Comparison of ENCODE assay signal across 18 cellular contexts in the genomic region with DNA sequence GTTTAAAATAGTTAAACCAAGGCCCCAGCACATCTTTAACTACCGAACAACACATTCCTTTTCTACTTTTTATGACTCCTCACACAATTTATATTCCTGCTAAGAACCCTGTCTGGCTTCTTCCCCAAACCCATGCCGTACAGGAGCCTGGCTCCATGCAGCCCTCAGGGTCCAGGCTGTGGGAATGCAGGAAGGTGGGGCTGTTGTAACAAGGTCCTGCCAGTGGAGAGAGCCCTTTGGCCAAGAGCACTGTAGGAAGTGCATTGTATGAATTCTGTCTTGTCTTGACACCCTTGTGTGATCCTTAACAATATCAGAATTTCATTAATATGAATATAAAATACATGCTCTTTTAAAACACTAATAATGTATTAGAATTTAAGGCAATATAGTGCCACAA.
DNase-seq lines count a peak whose midpoint lies in the region; ATAC-seq and TF ChIP-seq lines count a peak whose summit lies in the region.
"Had no signal": no experiment of that assay in that cellular context is flagged by ENCODE, and none has a peak within 500 bp of the region (broad histone marks: within the 10 kb centered on the region; RNA-seq: fewer than 3 reads in every experiment).

No MANE protein-coding gene starts in this region.

- H3K4me1 ChIP-seq in MM.1S (ENCODE audit: low read length), result no peaks in the 10 kb centered on the region
- H3K4me1 ChIP-seq: left lung, testis had no signal

- no peaks in the 10 kb centered on the region for H3F3A ChIP-seq in MM.1S (ENCODE audit: insufficient read depth, low read length)

- no peaks in the 10 kb centered on the region for H4K20me1 ChIP-seq in MM.1S (ENCODE audit: insufficient read depth, low read length)

- intact Hi-C loops in sciatic nerve (cut with DNase I), result no loop called here

- H3K4me3 ChIP-seq in epithelial cell of proximal tubule (ENCODE audit: low read depth, low read length), result no peak overlapping the region
- H3K4me3 ChIP-seq in MM.1S (ENCODE audit: low read length), result no peak overlapping the region
- H3K4me3 ChIP-seq: left lung, mucosa of descending colon, testis had no signal

- no peaks in the 10 kb centered on the region for H3K9me2 ChIP-seq in MM.1S (replicated peaks; ENCODE audit: insufficient read depth, low read length)

- no peak for ATAC-seq in sciatic nerve
- ATAC-seq: left lung, mucosa of descending colon had no signal

- no peaks in the 10 kb centered on the region for H3K79me2 ChIP-seq in MM.1S (ENCODE audit: low read length)

- H3K36me3 ChIP-seq in MM.1S (replicated peaks; ENCODE audit: insufficient read depth, low read length), result no peaks in the 10 kb centered on the region
- H3K36me3 ChIP-seq: left lung, neutrophil had no signal

- TF ChIP-seq CTCF in epithelial cell of proximal tubule (conservative IDR thresholded peaks at IDR 0.05; ENCODE audit: low read depth, low read length) (peak; percentile 8), MM.1S (IDR thresholded peaks at IDR 0.05; ENCODE audit: low read length) (no peak)

- no peak overlapping the region for H3K4me2 ChIP-seq in MM.1S (ENCODE audit: low read depth, low read length)

- H3K9me3 ChIP-seq in MM.1S (replicated peaks; ENCODE audit: insufficient read depth, low read length), result no peaks in the 10 kb centered on the region
- H3K9me3 ChIP-seq: left lung, mucosa of descending colon, neutrophil, testis had no signal

- H2AFZ ChIP-seq in MM.1S (ENCODE audit: low read length), result no peak overlapping the region

- no peaks in the 10 kb centered on the region for H3K27me3 ChIP-seq in MM.1S (replicated peaks; ENCODE audit: insufficient read depth, low read length)
- H3K27me3 ChIP-seq: left lung, neutrophil, testis had no signal

- H3K27ac ChIP-seq in MM.1S (ENCODE audit: low read length), result no peak overlapping the region
- H3K27ac ChIP-seq: left lung, neutrophil, testis had no signal

- no peak overlapping the region for H3K9ac ChIP-seq in MM.1S (ENCODE audit: low read length)

- DNase-seq in NCI-H82 (lab: John Stamatoyannopoulos, UW) (peak; percentile 16), NCI-H82 treated with DMSO at 0.1 percent for 48 hours (lab: John Stamatoyannopoulos, UW; ENCODE audit: unreplicated experiment) (no peak), NCI-H526 treated with DMSO at 0.1 percent for 48 hours (lab: John Stamatoyannopoulos, UW) (peak; percentile 81), epithelial cell of proximal tubule (ENCODE audit: low read depth) (no peak), 8988T (no peak), MM.1S (no peak), activated gamma-delta T cell (lab: John Stamatoyannopoulos, UW) (no peak), sciatic nerve (ENCODE audit: low spot score) (no peak)
- DNase-seq: activated naive CD4-positive, alpha-beta T cell treated with Interleukin-2 at 50 U/mL for 16 hours; aorta; CD8-positive, alpha-beta memory T cell; foreskin melanocyte; left lung; mucosa of descending colon; NCI-H1417 treated with DMSO at 0.1 percent for 48 hours; SW 1271; testis had no signal

Comparison
In these comparisons a context has a peak if more than half of its experiments do, and no peak if none do; other contexts are left out.
1. DNase-seq: peak in NCI-H82 (single experiment) and NCI-H526 treated with DMSO at 0.1 percent for 48 hours (single experiment); none in NCI-H82 treated with DMSO at 0.1 percent for 48 hours (single experiment), epithelial cell of proximal tubule (single experiment), 8988T (single experiment), MM.1S (single experiment), activated gamma-delta T cell (single experiment) and sciatic nerve (single experiment).